Comparison of ENCODE assay signal across 15 cellular contexts in genomic region chr11:100562102-100562501, GRCh38.
DNase-seq lines count a peak whose midpoint lies in the region; ATAC-seq, FAIRE-seq and TF ChIP-seq lines count a peak whose summit lies in the region.
"Had no signal": no experiment of that assay in that cellular context is flagged by ENCODE, and none has a peak within 500 bp of the region (broad histone marks: within the 10 kb centered on the region; RNA-seq: fewer than 3 reads in every experiment).

No MANE protein-coding gene starts in this region.

- CTCF ChIA-PET in endothelial cell of umbilical vein (lab: Charles Lee) = interaction anchor here (1.6 kb wide), 1 partner anchor 14 kb away, joined by 5 read pairs; no protein-coding TSS in a partner anchor

- H3K4me1 ChIP-seq in endothelial cell of umbilical vein (ENCODE audit: control insufficient read depth, extremely low read depth, insufficient read depth, low read length) = peaks cover 32% of the 10 kb centered on the region
- H3K4me1 ChIP-seq in lung (ENCODE audit: control insufficient read depth in 2 of 2, insufficient read depth in 2 of 2, low read length in 2 of 2) = peaks cover 2 to 7% of the 10 kb centered on the region in 2 donors
- H3K4me1 ChIP-seq: BE2C had no signal

- FAIRE-seq in endothelial cell of umbilical vein (lab: Jason Lieb, UNC) = peak; percentile 92
- FAIRE-seq: colon, GM12892 had no signal

- H3K27ac ChIP-seq in endothelial cell of umbilical vein (ENCODE audit: insufficient read depth, low read depth, low read length) (peak overlapping the region; percentile 68), lung (ENCODE audit: low read depth in 1 of 2, low read length in 1 of 2) (no peak overlapping the region)

- no peaks in the 10 kb centered on the region for H3K27me3 Mint-ChIP-seq in T-helper 17 cell

- peak overlapping the region; percentile 60 for H3K4me2 ChIP-seq in endothelial cell of umbilical vein (ENCODE audit: insufficient read depth, low read length)

- dilution Hi-C loops in endothelial cell of umbilical vein (cut with MboI; ENCODE audit: extremely low pct_ligation_motif_present, low sequenced_read_pairs) = no loop called here

- H3K36me3 ChIP-seq in endothelial cell of umbilical vein (ENCODE audit: control insufficient read depth in 2 of 2, extremely low read depth in 1 of 2, insufficient read depth in 2 of 2, low read length in 2 of 2) = no peaks in the 10 kb centered on the region
- no peaks in the 10 kb centered on the region for H3K36me3 ChIP-seq in lung (ENCODE audit: control insufficient read depth in 2 of 2, insufficient read depth in 2 of 2, low read length in 2 of 2)
- H3K36me3 ChIP-seq: BE2C had no signal

- H3K9ac ChIP-seq in endothelial cell of umbilical vein (replicated peaks; ENCODE audit: extremely low read depth, insufficient read depth, low read length) = peak overlapping the region; percentile 39

- H3K4me3 Mint-ChIP-seq in T-helper 17 cell = no peak overlapping the region
- H3K4me3 Mint-ChIP-seq: memory B cell had no signal

- in situ Hi-C loops in ACHN (cut with HindIII; ENCODE audit: low pct_ligation_motif_present, low pct_unique_long_range_greater_than_20kb, low sequenced_read_pairs) = no loop called here

- no peaks in the 10 kb centered on the region for H3K36me3 Mint-ChIP-seq in T-helper 17 cell (ENCODE audit: low read depth)
- H3K36me3 Mint-ChIP-seq: memory B cell had no signal

- no TSS peak for BruUV-seq in endothelial cell of umbilical vein (replicated peaks; lab: Mats Ljungman, UMichigan)

- TF ChIP-seq POLR2A in endothelial cell of umbilical vein (IDR thresholded peaks at IDR 0.05; ENCODE audit: low read depth, low read length) = no peak

- WGBS in lung, 2 donors = 34 to 52% methylated on average over 2 of the region's 2 CpGs

- intact Hi-C loops in endothelial cell of umbilical vein (cut with micrococcal nuclease) = no loop called here

- no peaks in the 10 kb centered on the region for H4K20me1 ChIP-seq in endothelial cell of umbilical vein (replicated peaks; ENCODE audit: control insufficient read depth, extremely low read depth, insufficient read depth, low read length)

- ATAC-seq in lung (ENCODE audit: insufficient read depth, low FRiP score) (peak; percentile 63), T-helper 17 cell (no peak), HG02973 (IDR thresholded peaks at IDR 0.05; ENCODE audit: unreplicated experiment) (no peak)

- no peak overlapping the region for H3K27ac Mint-ChIP-seq in T-helper 17 cell
- H3K27ac Mint-ChIP-seq: memory B cell had no signal

- H3K4me1 Mint-ChIP-seq in T-helper 17 cell = no peaks in the 10 kb centered on the region
- H3K4me1 Mint-ChIP-seq: memory B cell had no signal

- TF ChIP-seq CTCF in endothelial cell of umbilical vein (IDR thresholded peaks at IDR 0.05; ENCODE audit: extremely low read depth in 1 of 2, insufficient read depth in 1 of 2, low read depth in 1 of 2, low read length in 2 of 2) (no peak), lung (IDR thresholded peaks at IDR 0.05; ENCODE audit: control extremely low read depth, extremely low read depth) (no peak)

- H3K9me1 ChIP-seq in endothelial cell of umbilical vein (replicated peaks; ENCODE audit: control insufficient read depth, extremely low read depth, insufficient read depth, low read length) = no peaks in the 10 kb centered on the region

- no peaks in the 10 kb centered on the region for H3K79me2 ChIP-seq in endothelial cell of umbilical vein (ENCODE audit: control insufficient read depth, insufficient read depth, low read length)

- H3K9me3 ChIP-seq in endothelial cell of umbilical vein (replicated peaks; ENCODE audit: control insufficient read depth, insufficient read depth, low read length) (no peaks in the 10 kb centered on the region), lung (ENCODE audit: control insufficient read depth in 2 of 2, insufficient read depth in 1 of 2, low read length in 1 of 2) (no peaks in the 10 kb centered on the region), T-helper 17 cell (ENCODE audit: control insufficient read depth, low read length, poor library complexity, severe bottlenecking) (no peaks in the 10 kb centered on the region)
- H3K9me3 ChIP-seq: BE2C had no signal

- H3K4me3 ChIP-seq in endothelial cell of umbilical vein (replicated peaks in 1 of 3; ENCODE audit: insufficient read depth in 1 of 3, low read depth in 1 of 3, low read length in 3 of 3) (no peak overlapping the region), lung (no peak overlapping the region)

- DNase-seq in ACHN (peak; percentile 72), LHCN-M2 (ENCODE audit: low read depth) (peak; percentile 80), endothelial cell of umbilical vein (ENCODE audit: low read depth, low spot score) (peak; percentile 93), lung (ENCODE audit: low spot score) (no peak), AML-193 (lab: John Stamatoyannopoulos, UW) (no peak), T-helper 17 cell (no peak)
- no peak for DNase-seq in stimulated activated naive CD4-positive, alpha-beta T cell (lab: John Stamatoyannopoulos, UW)
- DNase-seq: BE2C; NCI-H2029 treated with DMSO at 0.1 percent for 48 hours; stimulated activated CD4-positive, alpha-beta T cell treated with anti-CD3 and anti-CD28 coated beads, Interleukin-1b, Interleukin-23, amount 100 ng/mL, for 48 hours; SW 1271 had no signal

- no peaks in the 10 kb centered on the region for H3K27me3 ChIP-seq in endothelial cell of umbilical vein (ENCODE audit: control insufficient read depth in 2 of 2, insufficient read depth in 2 of 2, low read length in 2 of 2)
- no peaks in the 10 kb centered on the region for H3K27me3 ChIP-seq in lung (ENCODE audit: control insufficient read depth, insufficient read depth)

- POLR2A ChIA-PET in endothelial cell of umbilical vein (lab: Charles Lee) = no interaction called here

- H2AFZ ChIP-seq in endothelial cell of umbilical vein (ENCODE audit: low read depth, low read length) = peak overlapping the region; percentile 29

TF ChIP-seq in endothelial cell of umbilical vein, 7 proteins besides CTCF, POLR2A, EP300 and RAD21:
- no peak for TF ChIP-seq MYC (IDR thresholded peaks at IDR 0.05; ENCODE audit: low read depth, low read length)
- no peak for TF ChIP-seq POLR2AphosphoS5 (IDR thresholded peaks at IDR 0.05; ENCODE audit: insufficient read depth, low read depth, low read length)
- peak; percentile 56 for TF ChIP-seq FOS (IDR thresholded peaks at IDR 0.05; ENCODE audit: borderline replicate concordance, insufficient read depth, low read length)
- peak; percentile 47 for TF ChIP-seq JUN (IDR thresholded peaks at IDR 0.05; ENCODE audit: borderline replicate concordance, insufficient read depth, insufficient read length, low read depth)

Comparison
In these comparisons a context has a peak if more than half of its experiments do, and no peak if none do; other contexts are left out.
1. DNase-seq: peak in ACHN (single experiment), LHCN-M2 (single experiment) and endothelial cell of umbilical vein (single experiment); none in lung (single experiment), AML-193 (0 of 2), T-helper 17 cell (0 of 3) and stimulated activated naive CD4-positive, alpha-beta T cell (0 of 6).